Comparison of ENCODE assay signal across 8 cellular contexts in genomic region chr1:63366915-63367217, GRCh38. TPM values are rescaled to one million over a fixed set of nuclear protein-coding genes. Genes with fewer than 3 reads are reported as not detected.
DNase-seq lines count a peak whose midpoint lies in the region; ATAC-seq and TF ChIP-seq lines count a peak whose summit lies in the region.

No MANE protein-coding gene starts in this region.

- peaks cover 5% of the 10 kb centered on the region for H3K36me3 Mint-ChIP-seq in IgD-negative memory B cell
- peaks cover 12% of the 10 kb centered on the region for H3K36me3 Mint-ChIP-seq in central memory CD8-positive, alpha-beta T cell (ENCODE audit: insufficient read depth)
- peaks cover 3 to 16% (median 5%) of the 10 kb centered on the region in 3 donors for H3K36me3 Mint-ChIP-seq in naive thymus-derived CD8-positive, alpha-beta T cell

- DNase-seq in BE2C, result no peak
- no peak for DNase-seq in central memory CD8-positive, alpha-beta T cell (ENCODE audit: low spot score in 2 of 2)
- no peak for DNase-seq in naive thymus-derived CD8-positive, alpha-beta T cell
- no peak for DNase-seq in stimulated activated CD4-positive, alpha-beta T cell treated with anti-CD3 and anti-CD28 coated beads, Interleukin-4, amount 100 ng/mL, for 24 hours
- DNase-seq in left lobe of liver (ENCODE audit: low spot score), result no peak
- no peak for DNase-seq in NCI-H1417 treated with DMSO at 0.1 percent for 48 hours (lab: John Stamatoyannopoulos, UW)
- no peak for DNase-seq in SHP77 (lab: John Stamatoyannopoulos, UW)

- no peak for TF ChIP-seq CTCF in BE2C (IDR thresholded peaks at IDR 0.05; ENCODE audit: low read depth, low read length)

- peak overlapping the region; percentile 84 to 98 (median 93) for H3K4me3 Mint-ChIP-seq in IgD-negative memory B cell
- H3K4me3 Mint-ChIP-seq in central memory CD8-positive, alpha-beta T cell, result peak overlapping the region; percentile 87
- H3K4me3 Mint-ChIP-seq in naive thymus-derived CD8-positive, alpha-beta T cell, result peak overlapping the region; percentile 74 to 96 (median 88)

- no peaks in the 10 kb centered on the region for H3K9me3 Mint-ChIP-seq in IgD-negative memory B cell
- no peaks in the 10 kb centered on the region for H3K9me3 Mint-ChIP-seq in central memory CD8-positive, alpha-beta T cell
- H3K9me3 Mint-ChIP-seq in naive thymus-derived CD8-positive, alpha-beta T cell, result no peaks in the 10 kb centered on the region

- H3K4me1 ChIP-seq in BE2C, result no peaks in the 10 kb centered on the region

- no peaks in the 10 kb centered on the region for H3K36me3 ChIP-seq in BE2C

- H3K27ac Mint-ChIP-seq in IgD-negative memory B cell, result peak overlapping the region; percentile 50 to 88 (median 75)
- peak overlapping the region; percentile 85 for H3K27ac Mint-ChIP-seq in central memory CD8-positive, alpha-beta T cell (ENCODE audit: low read depth)
- peak overlapping the region; percentile 66 to 95 (median 88) for H3K27ac Mint-ChIP-seq in naive thymus-derived CD8-positive, alpha-beta T cell

- peak overlapping the region; percentile 50 for H3K4me3 ChIP-seq in BE2C (ENCODE audit: low read depth, low read length)

- H3K9me3 ChIP-seq in BE2C, result no peaks in the 10 kb centered on the region

- POLR2A ChIA-PET in naive thymus-derived CD8-positive, alpha-beta T cell (lab: Charles Lee), result interaction anchor here (1.5 kb wide), 1 partner anchor 155 kb away, joined by 3 read pairs; no protein-coding TSS in a partner anchor

- peaks cover 3% of the 10 kb centered on the region for H3K27me3 Mint-ChIP-seq in IgD-negative memory B cell
- H3K27me3 Mint-ChIP-seq in central memory CD8-positive, alpha-beta T cell, result peaks cover 13% of the 10 kb centered on the region
- peaks cover 0 to 12% (median 6%) of the 10 kb centered on the region in 5 donors for H3K27me3 Mint-ChIP-seq in naive thymus-derived CD8-positive, alpha-beta T cell

- H3K27me3 ChIP-seq in BE2C, result no peaks in the 10 kb centered on the region

- H3K4me1 Mint-ChIP-seq in IgD-negative memory B cell, result peaks cover 11 to 23% (median 22%) of the 10 kb centered on the region in 3 donors
- H3K4me1 Mint-ChIP-seq in central memory CD8-positive, alpha-beta T cell, result peaks cover 23% of the 10 kb centered on the region
- H3K4me1 Mint-ChIP-seq in naive thymus-derived CD8-positive, alpha-beta T cell, result peaks cover 15 to 40% (median 32%) of the 10 kb centered on the region in 4 donors

- ATAC-seq in central memory CD8-positive, alpha-beta T cell (replicated peaks; ENCODE audit: extremely low read depth, poor library complexity, severe bottlenecking), result no peak
- no peak for ATAC-seq in naive thymus-derived CD8-positive, alpha-beta T cell
- no peak for ATAC-seq in left lobe of liver

RNA-seq across cellular contexts. Expression of gene ALG6, which starts 0.6 kb away (rescaled TPM):
- 1.9 TPM for polyA plus RNA-seq in BE2C (2012; ENCODE audit: insufficient read depth, insufficient read length, low read depth)
- polyA plus RNA-seq in IgD-negative memory B cell, result 12.9 TPM
- total RNA-seq in naive thymus-derived CD8-positive, alpha-beta T cell, result 10 to 100 TPM; 27.7 to 31.6 TPM
- 10 to 100 TPM; 16.3 to 22.1 (median 16.5) TPM for polyA plus RNA-seq in naive thymus-derived CD8-positive, alpha-beta T cell
- total RNA-seq in left lobe of liver, result 5.4 TPM

RNA-seq across cellular contexts. Expression of gene FOXD3, which starts 44.5 kb away (rescaled TPM):
- polyA plus RNA-seq in BE2C (2012; ENCODE audit: insufficient read depth, insufficient read length, low read depth), result not detected
- polyA plus RNA-seq in IgD-negative memory B cell, result not detected
- total RNA-seq in naive thymus-derived CD8-positive, alpha-beta T cell, result not detected
- not detected for polyA plus RNA-seq in naive thymus-derived CD8-positive, alpha-beta T cell
- total RNA-seq in left lobe of liver, result 0.15 TPM
